Comparison of ENCODE assay signal across 16 cellular contexts in genomic region chr16:56898847-56899246, GRCh38. TPM values are rescaled to one million over a fixed set of nuclear protein-coding genes. Genes with fewer than 3 reads are reported as not detected.
DNase-seq lines count a peak whose midpoint lies in the region; ATAC-seq lines count a peak whose summit lies in the region.
"Had no signal": no experiment of that assay in that cellular context is flagged by ENCODE, and none has a peak within 500 bp of the region (broad histone marks: within the 10 kb centered on the region; RNA-seq: fewer than 3 reads in every experiment).

No MANE protein-coding gene starts in this region.

- intact Hi-C loops in CD4-positive, alpha-beta memory T cell (cut with micrococcal nuclease), result no loop called here
- intact Hi-C loops in activated CD4-positive, alpha-beta memory T cell treated with anti-CD3 and anti-CD28 coated beads for 36 hours (cut with micrococcal nuclease), result no loop called here
- intact Hi-C loops in head of caudate nucleus (cut with DNase I), result no loop called here

- peaks cover 13% of the 10 kb centered on the region for H3K4me1 ChIP-seq in CD4-positive, alpha-beta memory T cell (ENCODE audit: insufficient read depth, low read length)
- H3K4me1 ChIP-seq in trophoblast cell (ENCODE audit: control insufficient read depth in 1 of 2, insufficient read depth in 2 of 2, low read length in 2 of 2), result peaks cover 4 to 7% of the 10 kb centered on the region in 2 experiments
- H3K4me1 ChIP-seq: uterus had no signal

- H3K9me3 Mint-ChIP-seq in CD4-positive, alpha-beta memory T cell, result no peaks in the 10 kb centered on the region
- no peaks in the 10 kb centered on the region for H3K9me3 Mint-ChIP-seq in activated CD4-positive, alpha-beta memory T cell treated with anti-CD3 and anti-CD28 coated beads for 36 hours

- H4K8ac ChIP-seq in trophoblast cell (ENCODE audit: low read depth, low read length), result no peak overlapping the region

- no peak overlapping the region for H2BK12ac ChIP-seq in trophoblast cell (ENCODE audit: low read length)

- no peak overlapping the region for H3K23ac ChIP-seq in trophoblast cell (ENCODE audit: low read length)

- H4K12ac ChIP-seq in trophoblast cell (ENCODE audit: low read depth, low read length), result no peak overlapping the region

- no peak overlapping the region for H2BK120ac ChIP-seq in trophoblast cell (ENCODE audit: insufficient read depth, low read length, poor library complexity)

- H3K27ac Mint-ChIP-seq in CD4-positive, alpha-beta memory T cell, result peak overlapping the region in 5 of 7 donors; percentile 47 to 86 (median 63)
- H3K27ac Mint-ChIP-seq in activated CD4-positive, alpha-beta memory T cell treated with anti-CD3 and anti-CD28 coated beads for 36 hours, result no peak overlapping the region

- H3K27me3 ChIP-seq in CD4-positive, alpha-beta memory T cell (ENCODE audit: insufficient read depth, low read length), result no peaks in the 10 kb centered on the region
- no peaks in the 10 kb centered on the region for H3K27me3 ChIP-seq in trophoblast cell (ENCODE audit: insufficient read depth, low read length)
- H3K27me3 ChIP-seq: cardiac muscle cell, spleen, uterus had no signal

- no peak overlapping the region for H4K91ac ChIP-seq in trophoblast cell (ENCODE audit: low read depth, low read length)

- no peak overlapping the region for H3K4ac ChIP-seq in trophoblast cell (ENCODE audit: low read depth, low read length)

- no CpG with 5 or more reads among the region's 8 CpGs for WGBS in trophoblast cell (ENCODE audit: extremely low coverage, insufficient coverage, insufficient read length)

- no peak overlapping the region for H2AFZ ChIP-seq in trophoblast cell (ENCODE audit: insufficient read depth, low read length, poor library complexity)

- H3K14ac ChIP-seq in trophoblast cell (ENCODE audit: low read length), result no peak overlapping the region

- H3K9ac ChIP-seq in trophoblast cell (ENCODE audit: low read length), result no peak overlapping the region

- peaks cover 8 to 19% (median 15%) of the 10 kb centered on the region in 4 donors for H3K4me1 Mint-ChIP-seq in CD4-positive, alpha-beta memory T cell
- peaks cover 16% of the 10 kb centered on the region for H3K4me1 Mint-ChIP-seq in activated CD4-positive, alpha-beta memory T cell treated with anti-CD3 and anti-CD28 coated beads for 36 hours (ENCODE audit: low read depth)

- H3K27me3 Mint-ChIP-seq in CD4-positive, alpha-beta memory T cell, result peaks cover 0 to 2% of the 10 kb centered on the region in 2 donors
- peaks cover 4% of the 10 kb centered on the region for H3K27me3 Mint-ChIP-seq in activated CD4-positive, alpha-beta memory T cell treated with anti-CD3 and anti-CD28 coated beads for 36 hours

- peak in 3 of 5 donors; percentile 3 to 10 (median 7) for DNase-seq in CD4-positive, alpha-beta memory T cell
- DNase-seq in activated CD4-positive, alpha-beta memory T cell treated with anti-CD3 and anti-CD28 coated beads for 36 hours, result peak; percentile 13
- no peak for DNase-seq in cerebellar nuclear complex (lab: John Stamatoyannopoulos, UW)
- DNase-seq in C1 segment of cervical spinal cord (lab: John Stamatoyannopoulos, UW), result no peak
- no peak for DNase-seq in trophoblast cell
- no peak for DNase-seq in head of caudate nucleus
- DNase-seq: NCI-H526, nucleus accumbens, uterus had no signal

- H3K79me2 ChIP-seq in trophoblast cell (ENCODE audit: control insufficient read depth, insufficient read depth, low read length, poor library complexity), result no peaks in the 10 kb centered on the region

- CTCF ChIA-PET in CD4-positive, alpha-beta memory T cell (lab: Charles Lee; ENCODE audit: partially characterized antibody), result no interaction called here
- CTCF ChIA-PET in activated CD4-positive, alpha-beta memory T cell treated with anti-CD3 and anti-CD28 coated beads for 36 hours (lab: Charles Lee), result no interaction called here

- no peak overlapping the region for H2BK5ac ChIP-seq in trophoblast cell (ENCODE audit: low read depth, low read length, poor library complexity)

- no peak overlapping the region for H3K27ac ChIP-seq in CD4-positive, alpha-beta memory T cell (ENCODE audit: low read depth, low read length)
- no peak overlapping the region for H3K27ac ChIP-seq in trophoblast cell (ENCODE audit: low read depth, low read length)
- H3K27ac ChIP-seq: cardiac muscle cell, spleen, uterus, VCaP had no signal

- H3K18ac ChIP-seq in trophoblast cell (ENCODE audit: low read length), result no peak overlapping the region

- H3K36me3 Mint-ChIP-seq in CD4-positive, alpha-beta memory T cell, result no peaks in the 10 kb centered on the region
- no peaks in the 10 kb centered on the region for H3K36me3 Mint-ChIP-seq in activated CD4-positive, alpha-beta memory T cell treated with anti-CD3 and anti-CD28 coated beads for 36 hours

- H2AK5ac ChIP-seq in trophoblast cell (ENCODE audit: low read length), result no peak overlapping the region

- no peak overlapping the region for H3K4me2 ChIP-seq in trophoblast cell (ENCODE audit: low read length)

- ATAC-seq in GM18907 (IDR thresholded peaks at IDR 0.05; ENCODE audit: unreplicated experiment), result peak; percentile 70
- peak; percentile 83 for ATAC-seq in HG02870 (IDR thresholded peaks at IDR 0.05; ENCODE audit: unreplicated experiment)

- no peaks in the 10 kb centered on the region for H3K79me1 ChIP-seq in trophoblast cell (ENCODE audit: low read length)

- peak overlapping the region in 2 of 8 donors; percentile 42 to 50 for H3K4me3 Mint-ChIP-seq in CD4-positive, alpha-beta memory T cell
- no peak overlapping the region for H3K4me3 Mint-ChIP-seq in activated CD4-positive, alpha-beta memory T cell treated with anti-CD3 and anti-CD28 coated beads for 36 hours

- POLR2A ChIA-PET in CD4-positive, alpha-beta memory T cell (lab: Charles Lee; ENCODE audit: partially characterized antibody), result no interaction called here
- POLR2A ChIA-PET in activated CD4-positive, alpha-beta memory T cell treated with anti-CD3 and anti-CD28 coated beads for 36 hours (lab: Charles Lee), result no interaction called here

- no peaks in the 10 kb centered on the region for H3K36me3 ChIP-seq in CD4-positive, alpha-beta memory T cell (ENCODE audit: insufficient read depth, low read length)
- no peaks in the 10 kb centered on the region for H3K36me3 ChIP-seq in trophoblast cell (ENCODE audit: control insufficient read depth in 1 of 2, insufficient read depth in 2 of 2, low read length in 2 of 2)
- H3K36me3 ChIP-seq: cardiac muscle cell, spleen, uterus had no signal

- no peaks in the 10 kb centered on the region for H3K9me3 ChIP-seq in CD4-positive, alpha-beta memory T cell (ENCODE audit: control insufficient read depth in 1 of 2, low read length in 2 of 2)
- peaks cover 2% of the 10 kb centered on the region for H3K9me3 ChIP-seq in trophoblast cell (ENCODE audit: insufficient read depth, low read depth, low read length)
- H3K9me3 ChIP-seq: spleen, uterus had no signal

- no peak overlapping the region for H3K4me3 ChIP-seq in CD4-positive, alpha-beta memory T cell (ENCODE audit: low read length in 2 of 2)
- no peak overlapping the region for H3K4me3 ChIP-seq in trophoblast cell (ENCODE audit: low read depth, low read length)
- H3K4me3 ChIP-seq: cardiac muscle cell, lung, spleen, uterus had no signal

RNA-seq across cellular contexts. Expression of gene HERPUD1, which starts 33.1 kb away (rescaled TPM):
- 100 to 1,000 TPM; 130 to 136 TPM for total RNA-seq in CD4-positive, alpha-beta memory T cell
- polyA plus RNA-seq in CD4-positive, alpha-beta memory T cell, result 100 to 1,000 TPM; 110 to 201 TPM
- total RNA-seq in activated CD4-positive, alpha-beta memory T cell treated with anti-CD3 and anti-CD28 coated beads for 36 hours, result 100 to 1,000 TPM; 159 TPM
- 252 and 267 TPM in 2 replicates for polyA plus RNA-seq in trophoblast cell (2013)

RNA-seq across cellular contexts. Expression of gene SLC12A3, which starts 33.8 kb away (rescaled TPM):
- total RNA-seq in CD4-positive, alpha-beta memory T cell, result not detected
- not detected for polyA plus RNA-seq in CD4-positive, alpha-beta memory T cell
- total RNA-seq in activated CD4-positive, alpha-beta memory T cell treated with anti-CD3 and anti-CD28 coated beads for 36 hours, result not detected
- polyA plus RNA-seq in trophoblast cell (2013), result 0.11 TPM in 2 replicates
- total RNA-seq: cardiac muscle cell, epithelial cell of proximal tubule, lung had no signal
- polyA plus RNA-seq: cardiac muscle cell had no signal

Comparison
In these comparisons a context has a peak if more than half of its experiments do, and no peak if none do; other contexts are left out.
1. DNase-seq: peak in CD4-positive, alpha-beta memory T cell (3 of 5) and activated CD4-positive, alpha-beta memory T cell treated with anti-CD3 and anti-CD28 coated beads for 36 hours (single experiment); none in cerebellar nuclear complex (0 of 2), C1 segment of cervical spinal cord (0 of 14), trophoblast cell (0 of 2) and head of caudate nucleus (0 of 42).